ENCODE assay signal across 18 cellular contexts in genomic region chr12:14129601-14130178, GRCh38.
"Had no signal": no experiment of that assay in that cellular context is flagged by ENCODE, and none has a peak within 500 bp of the region (broad histone marks: within the 10 kb centered on the region; RNA-seq: fewer than 3 reads in every experiment).

No MANE protein-coding gene starts in this region.

- H3K4me1 ChIP-seq: ascending aorta, colonic mucosa, esophagus muscularis mucosa, gastrocnemius medialis, prostate gland, right atrium auricular region, spleen, transverse colon, uterus had no signal

- ATAC-seq: gastrocnemius medialis, left ventricle myocardium superior, WTC11 had no signal

- H3K36me3 ChIP-seq: ascending aorta, colonic mucosa, esophagus muscularis mucosa, gastrocnemius medialis, prostate gland, right atrium auricular region, spleen, transverse colon, uterus had no signal

- H3K4me3 ChIP-seq: ascending aorta, colonic mucosa, esophagus muscularis mucosa, gastrocnemius medialis, prostate gland, right atrium auricular region, spleen, transverse colon, uterus had no signal

- DNase-seq: activated gamma-delta T cell treated with Interleukin-2 at 50 U/mL for 16 hours; activated T-cell treated with anti-CD3 and anti-CD28 coated beads, Interleukin-2, amount 50 U/mL, for 1 hour; colonic mucosa; gastrocnemius medialis; left ventricle myocardium superior; mammary epithelial cell; midbrain; spleen; stimulated activated CD4-positive, alpha-beta T cell treated with anti-CD3 and anti-CD28 coated beads, Interleukin-4, amount 100 ng/mL, for 24 hours; substantia nigra; T1000; transverse colon; uterus had no signal

- H3K27me3 ChIP-seq: ascending aorta, colonic mucosa, esophagus muscularis mucosa, gastrocnemius medialis, right atrium auricular region, spleen, transverse colon, uterus had no signal

- H3K27ac ChIP-seq: ascending aorta, colonic mucosa, esophagus muscularis mucosa, gastrocnemius medialis, prostate gland, right atrium auricular region, spleen, transverse colon, uterus had no signal

- H3K9me3 ChIP-seq: ascending aorta, colonic mucosa, gastrocnemius medialis, prostate gland, uterus had no signal
